ENCODE assay signal across 1 cellular context in genomic region chr10:35012781-35013180, GRCh38.
TF ChIP-seq lines count a peak whose summit lies in the region.

No MANE protein-coding gene starts in this region.

TF ChIP-seq in GM23338, 12 proteins besides CTCF, POLR2A, EP300 and RAD21 (continued from another document):
- TF ChIP-seq ZNF462 (CRISPR knock-in tag; IDR thresholded peaks at IDR 0.05), result no peak
- no peak for TF ChIP-seq EZH2phosphoT487 (IDR thresholded peaks at IDR 0.05; ENCODE audit: unreplicated experiment)
- no peak for TF ChIP-seq NANOG (IDR thresholded peaks at IDR 0.05; ENCODE audit: borderline replicate concordance)
- TF ChIP-seq CREB1 (CRISPR knock-in tag; IDR thresholded peaks at IDR 0.05; ENCODE audit: low read depth), result no peak
- no peak for TF ChIP-seq POLR2AphosphoS5 (IDR thresholded peaks at IDR 0.05; ENCODE audit: low read depth)
- TF ChIP-seq ZNF331 (CRISPR knock-in tag; IDR thresholded peaks at IDR 0.05; ENCODE audit: low read depth), result no peak
- no peak for TF ChIP-seq JUNB (IDR thresholded peaks at IDR 0.05; ENCODE audit: unreplicated experiment)
- TF ChIP-seq ZNF114 (CRISPR knock-in tag; IDR thresholded peaks at IDR 0.05), result no peak
- no peak for TF ChIP-seq REST (IDR thresholded peaks at IDR 0.05; ENCODE audit: unreplicated experiment)
- no peak for TF ChIP-seq ETS1 (IDR thresholded peaks at IDR 0.05)
